9 cellular contexts compared by ENCODE assay signal in the genomic region with DNA sequence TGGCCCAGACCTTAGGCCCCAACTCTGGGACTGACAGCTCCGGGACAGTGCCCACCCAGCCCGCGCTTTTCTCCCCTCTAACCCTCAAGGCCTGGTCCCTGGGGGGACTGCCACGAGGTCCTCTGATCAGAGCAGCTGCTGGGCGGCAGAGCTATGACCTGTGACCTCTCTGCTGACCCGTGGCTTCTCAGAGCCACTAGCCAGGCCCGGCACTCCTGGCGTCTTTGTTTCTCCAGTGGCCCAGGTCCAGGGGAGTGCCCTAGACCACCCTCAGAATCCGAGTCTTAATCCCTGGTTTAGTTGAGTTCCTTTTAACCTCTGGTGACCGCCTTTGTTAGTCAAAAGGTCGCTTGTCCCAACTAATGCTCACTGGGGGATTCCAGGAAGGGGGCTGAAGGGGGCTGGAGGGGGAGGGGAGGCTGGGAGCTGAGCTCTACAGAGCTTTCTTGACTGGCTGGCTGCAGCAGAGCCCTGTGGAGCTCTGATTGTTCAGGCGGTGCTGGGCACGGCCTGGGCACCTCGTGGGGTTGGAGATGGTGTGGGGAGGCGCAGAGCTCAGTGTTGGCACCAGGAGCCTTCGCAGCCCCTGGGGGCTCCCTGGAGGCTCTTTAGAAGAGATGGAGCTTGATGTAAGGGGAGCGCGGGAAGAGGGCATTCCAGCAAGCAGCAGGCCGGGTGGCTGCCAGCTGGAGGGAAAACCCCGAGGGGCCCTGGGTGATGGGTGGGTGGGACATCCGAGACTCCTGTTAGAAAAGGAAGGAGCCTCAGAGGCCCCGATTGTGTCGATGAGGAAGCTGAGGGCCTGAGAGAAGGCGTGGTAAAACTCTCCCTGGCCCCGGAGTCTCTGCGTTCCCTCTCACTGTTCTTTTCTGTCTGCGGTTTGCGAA. TPM values are rescaled to one million over a fixed set of nuclear protein-coding genes. Genes with fewer than 3 reads are reported as not detected.
DNase-seq lines count a peak whose midpoint lies in the region; ATAC-seq, FAIRE-seq and TF ChIP-seq lines count a peak whose summit lies in the region.
"Had no signal": no experiment of that assay in that cellular context is flagged by ENCODE, and none has a peak within 500 bp of the region (broad histone marks: within the 10 kb centered on the region; RNA-seq: fewer than 3 reads in every experiment).

No MANE protein-coding gene starts in this region.

- intact Hi-C loops in spleen (cut with DNase I; ENCODE audit: low total_unique reads): no loop called here

- DNase-seq in GM10248 (ENCODE audit: extremely low spot score) (peak; percentile 14), SJCRH30 (peak; percentile 51 to 56), fibroblast of villous mesenchyme (ENCODE audit: low read depth) (peak; percentile 64), retina (peak; percentile 74), spleen (no peak), urothelium cell line (ENCODE audit: low spot score) (no peak)
- DNase-seq: activated T-cell treated with anti-CD3 and anti-CD28 coated beads for 4 hours had no signal

- no peak for FAIRE-seq in urothelium cell line (lab: Jason Lieb, UNC)

- ATAC-seq in HG03280 (IDR thresholded peaks at IDR 0.05; ENCODE audit: unreplicated experiment) (no peak), HG03159 (IDR thresholded peaks at IDR 0.05; ENCODE audit: unreplicated experiment) (no peak)

- peak overlapping the region; percentile 58 for H3K4me3 ChIP-seq in SJCRH30
- H3K4me3 ChIP-seq in fibroblast of villous mesenchyme (ENCODE audit: low read depth, low read length): peak overlapping the region; percentile 100
- peak overlapping the region in 3 of 8 donors; percentile 33 to 64 (median 38) for H3K4me3 ChIP-seq in spleen

- no peak for TF ChIP-seq CTCF in GM10248 (IDR thresholded peaks at IDR 0.05; ENCODE audit: control extremely low read depth, extremely low read depth, low read depth, missing control alignments)
- TF ChIP-seq CTCF in fibroblast of villous mesenchyme (IDR thresholded peaks at IDR 0.05; ENCODE audit: insufficient read depth, low read depth, low read length): no peak
- TF ChIP-seq CTCF in spleen (IDR thresholded peaks at IDR 0.05 in 8 of 11, conservative IDR thresholded peaks at IDR 0.05 in 3 of 11): no peak

- no peak for TF ChIP-seq POLR2A in spleen (IDR thresholded peaks at IDR 0.05)

- no peaks in the 10 kb centered on the region for H3K9me3 ChIP-seq in SJCRH30 (replicated peaks)
- no peaks in the 10 kb centered on the region for H3K9me3 ChIP-seq in spleen

- WGBS in spleen, 5 donors: 41 to 56% (median 50%) methylated on average over 25 to 28 of the region's 28 CpGs

- POLR2A ChIA-PET in GM10248 (lab: Yijun Ruan, JAX): no interaction called here

- H3K36me3 ChIP-seq in SJCRH30 (no peaks in the 10 kb centered on the region), spleen (no peaks in the 10 kb centered on the region)

- H3K27me3 ChIP-seq in SJCRH30 (no peaks in the 10 kb centered on the region), spleen (replicated peaks in 1 of 7) (peaks cover 0 to 95% (median 30%) of the 10 kb centered on the region in 7 donors)

- CTCF ChIA-PET in GM10248 (lab: Yijun Ruan, JAX): no interaction called here

- H3K4me1 ChIP-seq in SJCRH30 (no peaks in the 10 kb centered on the region), spleen (peaks cover 0 to 31% (median 15%) of the 10 kb centered on the region in 6 donors)

- H3K27ac ChIP-seq in SJCRH30: peak overlapping the region; percentile 31; the same call in 1 of the 2 replicates
- H3K27ac ChIP-seq in spleen: no peak overlapping the region

RNA-seq across cellular contexts. Expression of a gene that starts 1.4 kb away (rescaled TPM):
- total RNA-seq in SJCRH30 (2014; rRNA removed; shearing (Covaris generic)): 19.6 and 21.0 TPM in 2 replicates
- total RNA-seq in fibroblast of villous mesenchyme (102 and 256 TPM in 2 replicates), spleen (10 to 100 TPM in 5 of 7 donors, 1 to 10 TPM in 2; 5.2 to 20.3 (median 13.5) TPM)
- polyA plus RNA-seq in spleen: 10 to 100 TPM in 1 of 3 donors, 1 to 10 TPM in 2; 1.9 to 10.4 (median 6.1) TPM

Comparison
In these comparisons a context has a peak if more than half of its experiments do, and no peak if none do; other contexts are left out.
1. DNase-seq: peak in GM10248 (single experiment), SJCRH30 (2 of 2), fibroblast of villous mesenchyme (single experiment) and retina (single experiment); none in spleen (single experiment) and urothelium cell line (single experiment).